In the genomic region with DNA sequence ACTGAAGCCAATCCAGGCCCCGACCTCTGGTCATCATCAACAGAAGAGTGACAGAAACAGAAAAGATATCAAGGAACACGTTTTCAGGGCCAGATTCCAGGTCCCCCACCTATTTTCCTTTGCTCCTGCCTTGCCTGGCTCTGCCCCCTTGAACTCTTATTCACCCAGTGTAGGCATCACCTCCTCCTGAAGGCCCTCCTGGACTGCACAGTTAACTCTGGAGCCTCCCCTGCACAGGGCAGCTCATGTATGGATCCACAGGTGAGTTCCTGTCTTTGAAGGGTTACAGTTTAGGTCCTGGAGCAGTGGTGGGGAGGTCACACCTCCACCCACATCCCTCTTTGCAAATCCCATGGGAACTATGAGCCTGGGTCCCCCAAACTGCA, we compare ENCODE assay signal across 12 cellular contexts. TPM values are rescaled to one million over a fixed set of nuclear protein-coding genes. Genes with fewer than 3 reads are reported as not detected.
DNase-seq lines count a peak whose midpoint lies in the region; ATAC-seq and TF ChIP-seq lines count a peak whose summit lies in the region.
"Had no signal": no experiment of that assay in that cellular context is flagged by ENCODE, and none has a peak within 500 bp of the region (broad histone marks: within the 10 kb centered on the region; RNA-seq: fewer than 3 reads in every experiment).

No MANE protein-coding gene starts in this region.

- H3K14ac ChIP-seq in mesenchymal stem cell (ENCODE audit: low read length in 2 of 2) = no peak overlapping the region

- H3K23ac ChIP-seq in mesenchymal stem cell (ENCODE audit: low read length in 2 of 2) = no peak overlapping the region

- peak overlapping the region; percentile 20 for H2AK5ac ChIP-seq in mesenchymal stem cell (ENCODE audit: low read length, severe bottlenecking)

- intact Hi-C loops in spleen (cut with DNase I; ENCODE audit: low total_unique reads) = no loop called here

- H3K4me1 ChIP-seq in mesenchymal stem cell (ENCODE audit: control insufficient read depth, insufficient read depth, low read depth, low read length) (peaks cover 11% of the 10 kb centered on the region), spleen (peaks cover under 1 to 20% (median 9%) of the 10 kb centered on the region in 6 donors)
- H3K4me1 ChIP-seq: BE2C had no signal

- H4K91ac ChIP-seq in mesenchymal stem cell (ENCODE audit: low read length) = no peak overlapping the region

- no peaks in the 10 kb centered on the region for H3K9me3 Mint-ChIP-seq in chondrocyte (ENCODE audit: low read depth)
- H3K9me3 Mint-ChIP-seq: CD8-positive, alpha-beta T cell had no signal

- DNase-seq in NB4 (ENCODE audit: low read depth) = peak; percentile 4
- DNase-seq in chondrocyte (ENCODE audit: low spot score) = no peak
- no peak for DNase-seq in mesenchymal stem cell
- no peak for DNase-seq in spleen
- no peak for DNase-seq in activated CD4-positive, alpha-beta T cell treated with anti-CD3 and anti-CD28 coated beads, Interleukin-2, amount 50 U/mL, for 4 hours
- DNase-seq: BE2C; CD8-positive, alpha-beta T cell; EL; IMR-90 had no signal

- no peak overlapping the region for H3K4me3 Mint-ChIP-seq in chondrocyte (ENCODE audit: unreplicated experiment)
- H3K4me3 Mint-ChIP-seq: CD14-positive monocyte; CD8-positive, alpha-beta T cell had no signal

- no peak for ATAC-seq in HG02642 (IDR thresholded peaks at IDR 0.05; ENCODE audit: poor library complexity, unreplicated experiment)
- ATAC-seq in GM21390 (IDR thresholded peaks at IDR 0.05; ENCODE audit: unreplicated experiment) = no peak
- ATAC-seq: CD8-positive, alpha-beta T cell had no signal

- no peaks in the 10 kb centered on the region for H3K79me1 ChIP-seq in mesenchymal stem cell (replicated peaks; ENCODE audit: low read length, poor library complexity, severe bottlenecking)

- no peak overlapping the region for H2BK5ac ChIP-seq in mesenchymal stem cell (ENCODE audit: low read depth, low read length, poor library complexity, severe bottlenecking)

- H3K4me2 ChIP-seq in mesenchymal stem cell (ENCODE audit: low read length, poor library complexity, severe bottlenecking) = no peak overlapping the region

- no peak overlapping the region for H4K8ac ChIP-seq in mesenchymal stem cell (ENCODE audit: low read length)

- TF ChIP-seq CTCF in NB4 (IDR thresholded peaks at IDR 0.05; ENCODE audit: low read depth, low read length) = no peak
- no peak for TF ChIP-seq CTCF in chondrocyte (IDR thresholded peaks at IDR 0.05)
- no peak for TF ChIP-seq CTCF in spleen (IDR thresholded peaks at IDR 0.05 in 8 of 11, conservative IDR thresholded peaks at IDR 0.05 in 3 of 11)

- no peak overlapping the region for H3K18ac ChIP-seq in mesenchymal stem cell (ENCODE audit: low read depth in 1 of 2, low read length in 2 of 2)

- H3K4me3 ChIP-seq in NB4 (ENCODE audit: low read depth, low read length) = no peak overlapping the region
- H3K4me3 ChIP-seq in mesenchymal stem cell (ENCODE audit: insufficient read depth in 1 of 2, low read depth in 1 of 2, low read length in 2 of 2) = no peak overlapping the region
- H3K4me3 ChIP-seq in spleen = no peak overlapping the region

- no peaks in the 10 kb centered on the region for H3K27me3 Mint-ChIP-seq in chondrocyte (ENCODE audit: low read depth)

- H2BK12ac ChIP-seq in mesenchymal stem cell (ENCODE audit: low read length in 2 of 2) = no peak overlapping the region

- peaks cover 14% of the 10 kb centered on the region for H3K4me1 Mint-ChIP-seq in chondrocyte (ENCODE audit: low read depth)

- H3K36me3 ChIP-seq in mesenchymal stem cell (ENCODE audit: control insufficient read depth in 1 of 2, insufficient read depth in 2 of 2, low read depth in 1 of 2, low read length in 2 of 2) (no peaks in the 10 kb centered on the region), spleen (no peaks in the 10 kb centered on the region)
- H3K36me3 ChIP-seq: BE2C had no signal

- H2BK15ac ChIP-seq in mesenchymal stem cell (ENCODE audit: low read depth, poor library complexity, severe bottlenecking) = no peak overlapping the region

- peak overlapping the region; percentile 54 for H3K27ac Mint-ChIP-seq in chondrocyte (ENCODE audit: unreplicated experiment)
- H3K27ac Mint-ChIP-seq: CD14-positive monocyte; CD8-positive, alpha-beta T cell had no signal

- H3K27ac ChIP-seq in mesenchymal stem cell (ENCODE audit: low read length, poor library complexity, severe bottlenecking) (no peak overlapping the region), spleen (no peak overlapping the region)

- WGBS in mesenchymal stem cell = 61% methylated on average over 2 of the region's 2 CpGs
- 58 to 86% (median 67%) methylated on average over 2 of the region's 2 CpGs for WGBS in spleen, 5 donors

- H2AFZ ChIP-seq in mesenchymal stem cell (ENCODE audit: low read depth, low read length) = no peak overlapping the region

- H3K27me3 ChIP-seq in mesenchymal stem cell (ENCODE audit: control insufficient read depth in 1 of 2, insufficient read depth in 1 of 2, low read length in 2 of 2) = peaks cover 0 to 5% of the 10 kb centered on the region in 2 experiments
- H3K27me3 ChIP-seq in spleen (replicated peaks in 1 of 7) = peaks cover 0 to 9% (median 1%) of the 10 kb centered on the region in 7 donors
- H3K27me3 ChIP-seq: BE2C had no signal

- H3K9me3 ChIP-seq in mesenchymal stem cell (ENCODE audit: control insufficient read depth, low read length) (no peaks in the 10 kb centered on the region), spleen (no peaks in the 10 kb centered on the region)
- H3K9me3 ChIP-seq: BE2C had no signal

- no peak for TF ChIP-seq POLR2A in NB4 (IDR thresholded peaks at IDR 0.05; ENCODE audit: extremely low read depth, insufficient read length)
- TF ChIP-seq POLR2A in spleen (IDR thresholded peaks at IDR 0.05) = no peak

- H3K4ac ChIP-seq in mesenchymal stem cell (ENCODE audit: low read depth in 1 of 2, low read length in 2 of 2) = no peak overlapping the region

- H2BK120ac ChIP-seq in mesenchymal stem cell (ENCODE audit: low read depth, low read length) = no peak overlapping the region

- no peaks in the 10 kb centered on the region for H3K36me3 Mint-ChIP-seq in chondrocyte (ENCODE audit: low read depth)
- H3K36me3 Mint-ChIP-seq: CD14-positive monocyte; CD8-positive, alpha-beta T cell had no signal

- H3K9ac ChIP-seq in mesenchymal stem cell (ENCODE audit: low read length) = no peak overlapping the region

RNA-seq across cellular contexts. Expression of a gene that starts 5.7 kb away (rescaled TPM):
- 166 to 210 TPM (median 167 TPM) in 3 replicates for total RNA-seq in chondrocyte
- 241 TPM for polyA plus RNA-seq in mesenchymal stem cell (2013, experiment 1 of 2)
- polyA plus RNA-seq in mesenchymal stem cell (2013, experiment 2 of 2) = 235 TPM
- total RNA-seq in spleen = 100 to 1,000 TPM in 4 of 7 donors, 10 to 100 TPM in 3; 63.8 to 162 (median 101) TPM
- 10 to 100 TPM; 31.9 to 72.1 (median 33.5) TPM for polyA plus RNA-seq in spleen

RNA-seq across cellular contexts. Expression of a gene that starts 56.6 kb away (rescaled TPM):
- total RNA-seq in chondrocyte = 3,228 to 5,289 TPM (median 5,211 TPM) in 3 replicates
- 10,616 TPM for polyA plus RNA-seq in mesenchymal stem cell (2013, experiment 1 of 2)
- polyA plus RNA-seq in mesenchymal stem cell (2013, experiment 2 of 2) = 10,486 TPM
- total RNA-seq in spleen = 1,000 to 10,000 TPM; 3,529 to 8,565 (median 4,739) TPM
- polyA plus RNA-seq in spleen = 1,000 to 10,000 TPM; 5,220 to 6,605 (median 5,389) TPM
